Comparison of ENCODE assay signal across 8 cellular contexts in the genomic region with DNA sequence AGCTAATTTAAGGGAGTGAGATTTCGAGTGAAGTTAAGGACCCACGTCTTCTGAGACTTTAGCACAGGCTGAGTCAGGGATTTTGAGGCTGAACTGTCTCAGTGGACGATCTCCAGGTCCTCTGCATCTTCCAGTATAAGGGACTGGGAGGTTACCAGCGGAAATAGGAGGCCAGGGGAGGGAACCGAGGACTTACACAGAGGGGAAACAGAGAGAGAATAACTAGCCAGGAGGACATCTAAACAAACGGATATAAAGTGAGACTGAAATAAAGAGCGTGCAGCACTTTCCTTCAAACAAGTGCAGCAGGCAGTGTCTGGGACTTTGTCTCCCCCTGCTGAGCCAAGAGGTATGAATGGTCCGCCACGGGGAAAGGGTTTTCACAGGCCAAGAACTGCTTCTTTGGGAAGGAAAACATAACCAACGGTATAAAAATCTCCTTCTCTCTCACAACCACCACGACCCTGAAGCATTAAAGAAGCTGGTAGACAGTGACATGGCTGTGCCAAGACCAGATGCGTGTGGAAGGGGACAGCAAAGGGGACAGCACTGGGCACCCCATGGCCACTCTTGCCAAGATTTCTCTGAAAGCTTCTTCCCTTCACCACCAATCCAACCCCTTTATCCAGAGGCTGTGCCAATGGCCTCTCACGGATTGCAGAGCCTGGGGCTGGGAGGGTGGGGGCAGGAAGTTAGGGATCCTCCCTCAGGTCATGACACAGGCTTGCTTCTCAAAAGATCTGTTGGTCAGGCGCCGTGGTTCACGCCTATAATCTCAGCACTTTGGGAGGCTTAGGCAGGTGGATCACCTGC.
DNase-seq lines count a peak whose midpoint lies in the region; ATAC-seq and TF ChIP-seq lines count a peak whose summit lies in the region.

No MANE protein-coding gene starts in this region.

- H3K9me2 ChIP-seq in OCI-LY7 (ENCODE audit: insufficient read depth, low read length): no peaks in the 10 kb centered on the region
- no peaks in the 10 kb centered on the region for H3K9me2 ChIP-seq in neural cell (ENCODE audit: insufficient read depth, low read length)

- H3K4me2 ChIP-seq in OCI-LY7 (ENCODE audit: low read length): peak overlapping the region; percentile 37; the same call in 1 of the 2 replicates
- no peak overlapping the region for H3K4me2 ChIP-seq in neural cell (ENCODE audit: low read length)

- H3K27me3 ChIP-seq in neural cell (ENCODE audit: insufficient read depth, low read depth, low read length): no peaks in the 10 kb centered on the region
- no peaks in the 10 kb centered on the region for H3K27me3 ChIP-seq in thoracic aorta (replicated peaks; ENCODE audit: insufficient read depth)

- H3K27ac ChIP-seq in OCI-LY7 (ENCODE audit: low read depth, low read length, poor library complexity, severe bottlenecking) (no peak overlapping the region), neural cell (ENCODE audit: low read length) (no peak overlapping the region), thoracic aorta (no peak overlapping the region)

- ATAC-seq in thoracic aorta (ENCODE audit: insufficient number of reproducible peaks, low FRiP score, low read depth): peak; percentile 72
- no peak for ATAC-seq in HG03095 (IDR thresholded peaks at IDR 0.05; ENCODE audit: unreplicated experiment)

- H3K79me2 ChIP-seq in OCI-LY7 (ENCODE audit: insufficient read depth, low read depth, low read length): no peaks in the 10 kb centered on the region
- no peaks in the 10 kb centered on the region for H3K79me2 ChIP-seq in neural cell (replicated peaks; ENCODE audit: insufficient read depth, low read length)

- TF ChIP-seq RAD21 in neural cell (conservative IDR thresholded peaks at IDR 0.05): peak; percentile 52

- H3K27ac Mint-ChIP-seq in activated T-helper 2 cell treated with anti-CD3 and anti-CD28 coated beads, Interferon-gamma antibody, Interleukin-2, Interleukin-4, amounts not matched to agents 10 μg/mL and 5 μg/mL and 100 μg/mL, durations not matched to agents 14 hours and 24 hours and 36 hours: peak overlapping the region; percentile 28

- H3K4me1 Mint-ChIP-seq in activated T-helper 2 cell treated with anti-CD3 and anti-CD28 coated beads, Interferon-gamma antibody, Interleukin-2, Interleukin-4, amounts not matched to agents 10 μg/mL and 5 μg/mL and 100 μg/mL, durations not matched to agents 14 hours and 24 hours and 36 hours (ENCODE audit: low read depth): peaks cover 1% of the 10 kb centered on the region

- POLR2A ChIA-PET in OCI-LY7 (lab: Charles Lee): interaction anchor here (0.6 to 0.7 kb wide), 2 partner anchors 716 to 1095 kb away, joined by 3 to 4 read pairs; a partner anchor contains a TSS

- BruUV-seq in OCI-LY7 (replicated peaks; lab: Mats Ljungman, UMichigan): no TSS peak

- H3K4me3 ChIP-seq in OCI-LY7 (ENCODE audit: low read depth, low read length, poor library complexity, severe bottlenecking) (no peak overlapping the region), fibroblast of the aortic adventitia (ENCODE audit: low read depth, low read length) (peak overlapping the region; percentile 25), neural cell (ENCODE audit: low read length) (no peak overlapping the region), thoracic aorta (peak overlapping the region; percentile 28)

- H3F3A ChIP-seq in neural cell (ENCODE audit: insufficient read depth, low read length, poor library complexity, severe bottlenecking): no peaks in the 10 kb centered on the region

- H3K36me3 ChIP-seq in OCI-LY7 (ENCODE audit: insufficient read depth, low read length): no peaks in the 10 kb centered on the region
- H3K36me3 ChIP-seq in neural cell (ENCODE audit: insufficient read depth, low read length): no peaks in the 10 kb centered on the region
- no peaks in the 10 kb centered on the region for H3K36me3 ChIP-seq in thoracic aorta

- no peak for TF ChIP-seq EP300 in neural cell (conservative IDR thresholded peaks at IDR 0.05; ENCODE audit: poor library complexity, severe bottlenecking)

- no peak overlapping the region for H3K9ac ChIP-seq in neural cell (ENCODE audit: low read length)

- no peaks in the 10 kb centered on the region for H3K4me1 ChIP-seq in OCI-LY7 (ENCODE audit: insufficient read depth, low read length, poor library complexity, severe bottlenecking)
- peaks cover 0 to 6% of the 10 kb centered on the region in 2 donors for H3K4me1 ChIP-seq in thoracic aorta (ENCODE audit: control insufficient read depth in 1 of 2, low read depth in 2 of 2)

- H4K20me1 ChIP-seq in OCI-LY7 (ENCODE audit: insufficient read depth, low read length): no peaks in the 10 kb centered on the region
- H4K20me1 ChIP-seq in neural cell (ENCODE audit: insufficient read depth): no peaks in the 10 kb centered on the region

- TF ChIP-seq CTCF in OCI-LY7 (conservative IDR thresholded peaks at IDR 0.05; ENCODE audit: low read length): peak; percentile 79
- TF ChIP-seq CTCF in fibroblast of the aortic adventitia (IDR thresholded peaks at IDR 0.05; ENCODE audit: insufficient read depth, low read length): peak; percentile 84
- peak; percentile 51 for TF ChIP-seq CTCF in neural cell (IDR thresholded peaks at IDR 0.05; ENCODE audit: poor library complexity, severe bottlenecking)
- peak; percentile 60 for TF ChIP-seq CTCF in thoracic aorta (IDR thresholded peaks at IDR 0.05)

- CTCF ChIA-PET in OCI-LY7 (lab: Charles Lee; ENCODE audit: unreplicated experiment): no interaction called here

- intact Hi-C loops in OCI-LY7 (cut with micrococcal nuclease; ENCODE audit: unreplicated experiment): loop anchor here (1.0 to 5.0 kb wide), 2 partner anchors 151 to 166 kb away; no protein-coding TSS in a partner anchor
- intact Hi-C loops in activated T-helper 2 cell treated with anti-CD3 and anti-CD28 coated beads, Interferon-gamma antibody, Interleukin-2, Interleukin-4, amounts not matched to agents 10 μg/mL and 5 μg/mL and 100 μg/mL, durations not matched to agents 14 hours and 24 hours and 36 hours (cut with micrococcal nuclease): loop anchor here (1.0 kb wide), 1 partner anchor 151 kb away; no protein-coding TSS in a partner anchor

- H3K9me3 Mint-ChIP-seq in activated T-helper 2 cell treated with anti-CD3 and anti-CD28 coated beads, Interferon-gamma antibody, Interleukin-2, Interleukin-4, amounts not matched to agents 10 μg/mL and 5 μg/mL and 100 μg/mL, durations not matched to agents 14 hours and 24 hours and 36 hours: no peaks in the 10 kb centered on the region

- H3K36me3 Mint-ChIP-seq in activated T-helper 2 cell treated with anti-CD3 and anti-CD28 coated beads, Interferon-gamma antibody, Interleukin-2, Interleukin-4, amounts not matched to agents 10 μg/mL and 5 μg/mL and 100 μg/mL, durations not matched to agents 14 hours and 24 hours and 36 hours (ENCODE audit: low read depth): peaks cover 8% of the 10 kb centered on the region

- no peak overlapping the region for H3K4me3 Mint-ChIP-seq in activated T-helper 2 cell treated with anti-CD3 and anti-CD28 coated beads, Interferon-gamma antibody, Interleukin-2, Interleukin-4, amounts not matched to agents 10 μg/mL and 5 μg/mL and 100 μg/mL, durations not matched to agents 14 hours and 24 hours and 36 hours (ENCODE audit: low read depth)

- no peaks in the 10 kb centered on the region for H3K27me3 Mint-ChIP-seq in activated T-helper 2 cell treated with anti-CD3 and anti-CD28 coated beads, Interferon-gamma antibody, Interleukin-2, Interleukin-4, amounts not matched to agents 10 μg/mL and 5 μg/mL and 100 μg/mL, durations not matched to agents 14 hours and 24 hours and 36 hours (ENCODE audit: low read depth)

- DNase-seq in C1 segment of cervical spinal cord (lab: John Stamatoyannopoulos, UW): peak in 10 of 14 donors; percentile 6 to 58 (median 44)
- DNase-seq in HCEC 1CT: peak; percentile 48
- peak; percentile 60 for DNase-seq in OCI-LY7 (ENCODE audit: low spot score)
- DNase-seq in activated T-helper 2 cell treated with anti-CD3 and anti-CD28 coated beads, Interferon-gamma antibody, Interleukin-2, Interleukin-4, amounts not matched to agents 10 μg/mL and 5 μg/mL and 100 μg/mL, durations not matched to agents 14 hours and 24 hours and 36 hours (ENCODE audit: low spot score): peak; percentile 47
- DNase-seq in fibroblast of the aortic adventitia (ENCODE audit: low read depth): peak; percentile 80
- peak; percentile 30 for DNase-seq in thoracic aorta (ENCODE audit: low spot score)

- no peak overlapping the region for H2AFZ ChIP-seq in OCI-LY7 (ENCODE audit: low read length)
- H2AFZ ChIP-seq in neural cell (ENCODE audit: low read depth, low read length): no peak overlapping the region

- H3K9me3 ChIP-seq in OCI-LY7 (ENCODE audit: low read length): no peaks in the 10 kb centered on the region
- no peaks in the 10 kb centered on the region for H3K9me3 ChIP-seq in neural cell (ENCODE audit: low read length)
- H3K9me3 ChIP-seq in thoracic aorta: no peaks in the 10 kb centered on the region

TF ChIP-seq in neural cell, 6 proteins besides CTCF, POLR2A, EP300 and RAD21:
- TF ChIP-seq TAF1 (IDR thresholded peaks at IDR 0.05; ENCODE audit: low read depth): no peak
- TF ChIP-seq MXI1 (conservative IDR thresholded peaks at IDR 0.05; ENCODE audit: poor library complexity, severe bottlenecking): no peak
- no peak for TF ChIP-seq EZH2 (IDR thresholded peaks at IDR 0.05; ENCODE audit: borderline replicate concordance, insufficient read depth, low read length, poor library complexity, severe bottlenecking)
- peak; percentile 38 for TF ChIP-seq SMC3 (conservative IDR thresholded peaks at IDR 0.05; ENCODE audit: poor library complexity)

Comparison
In these comparisons a context has a peak if more than half of its experiments do, and no peak if none do; other contexts are left out.
1. DNase-seq: peak in every context shown above with its lines; median percentile 80 in fibroblast of the aortic adventitia; 60 in OCI-LY7; 48 in HCEC 1CT; 47 in activated T-helper 2 cell treated with anti-CD3 and anti-CD28 coated beads, Interferon-gamma antibody, Interleukin-2, Interleukin-4, amounts not matched to agents 10 μg/mL and 5 μg/mL and 100 μg/mL, durations not matched to agents 14 hours and 24 hours and 36 hours; 44 in C1 segment of cervical spinal cord; 30 in thoracic aorta.
2. H3K4me3 ChIP-seq: peak in fibroblast of the aortic adventitia (single experiment) and thoracic aorta (single experiment); none in OCI-LY7 (single experiment) and neural cell (single experiment).
3. Peak in every context shown above with its lines, with median percentiles within 50 percentile points of each other: CTCF ChIP-seq.